In the genomic region with DNA sequence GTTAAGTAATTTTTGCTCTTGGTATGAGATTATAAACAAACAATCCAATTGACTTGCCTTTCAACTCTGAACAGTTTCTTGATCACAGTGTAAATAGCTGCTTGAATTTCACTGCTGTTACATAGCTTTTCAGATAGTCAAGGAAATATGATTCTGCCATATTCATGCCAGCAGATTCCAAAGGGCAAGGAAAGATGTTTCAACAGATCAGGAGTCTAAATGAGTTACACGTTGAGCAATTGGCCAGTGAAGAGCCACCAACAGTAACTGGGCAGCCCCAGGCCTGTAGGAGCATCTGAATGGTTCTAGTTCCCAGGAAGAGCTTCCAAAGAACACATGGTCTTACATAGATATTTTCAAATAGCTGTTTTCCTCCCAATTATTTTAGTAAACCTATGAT, we compare ENCODE assay signal across 17 cellular contexts.
DNase-seq lines count a peak whose midpoint lies in the region; ATAC-seq and TF ChIP-seq lines count a peak whose summit lies in the region.
"Had no signal": no experiment of that assay in that cellular context is flagged by ENCODE, and none has a peak within 500 bp of the region (broad histone marks: within the 10 kb centered on the region; RNA-seq: fewer than 3 reads in every experiment).

No MANE protein-coding gene starts in this region.

- in situ Hi-C loops in HAP-1 (cut with MboI; ENCODE audit: low sequenced_read_pairs), result no loop called here

- no peaks in the 10 kb centered on the region; the same call in none of the 2 replicates for H3K4me1 ChIP-seq in HAP-1
- H3K4me1 ChIP-seq: BE2C, sigmoid colon had no signal

- H3K27me3 Mint-ChIP-seq in HFFc6 (ENCODE audit: insufficient read depth), result no peaks in the 10 kb centered on the region; the same call in 1 of the 2 replicates
- H3K27me3 Mint-ChIP-seq in chondrocyte (ENCODE audit: low read depth), result no peaks in the 10 kb centered on the region

- H3K4me3 ChIP-seq in AG09309 (ENCODE audit: control insufficient read depth, low read depth, low read length), result no peak overlapping the region
- H3K4me3 ChIP-seq in HAP-1, result no peak overlapping the region
- H3K4me3 ChIP-seq: heart left ventricle, sigmoid colon had no signal

- TF ChIP-seq CTCF in AG09309 (IDR thresholded peaks at IDR 0.05; ENCODE audit: control insufficient read depth, insufficient read depth, low read depth, low read length, missing control alignments) (no peak), HFFc6 (IDR thresholded peaks at IDR 0.05) (no peak), chondrocyte (IDR thresholded peaks at IDR 0.05) (no peak)

- H3K27me3 ChIP-seq in HAP-1 (ENCODE audit: low read depth), result no peaks in the 10 kb centered on the region; the same call in 1 of the 2 replicates
- H3K27me3 ChIP-seq: BE2C, heart left ventricle, sigmoid colon had no signal

- H3K9me3 ChIP-seq in HAP-1, result no peaks in the 10 kb centered on the region
- H3K9me3 ChIP-seq: BE2C, heart left ventricle, sigmoid colon had no signal

- no peaks in the 10 kb centered on the region for H3K36me3 ChIP-seq in HAP-1 (replicated peaks)
- H3K36me3 ChIP-seq: BE2C, heart left ventricle, sigmoid colon had no signal

- peaks cover 52% of the 10 kb centered on the region for H3K4me1 Mint-ChIP-seq in HFFc6 (ENCODE audit: low read depth)
- peaks cover 50% of the 10 kb centered on the region for H3K4me1 Mint-ChIP-seq in chondrocyte (ENCODE audit: low read depth)

- H3K36me3 Mint-ChIP-seq in HFFc6 (ENCODE audit: low read depth), result peaks cover 8% of the 10 kb centered on the region
- H3K36me3 Mint-ChIP-seq in chondrocyte (ENCODE audit: low read depth), result no peaks in the 10 kb centered on the region

- H3K4me3 Mint-ChIP-seq in HFFc6 (peak overlapping the region; percentile 3), chondrocyte (ENCODE audit: unreplicated experiment) (no peak overlapping the region)

- DNase-seq in AG09309 (ENCODE audit: low read depth), result peak; percentile 55
- peak; percentile 58 for DNase-seq in HFFc6
- no peak for DNase-seq in chondrocyte (ENCODE audit: low spot score)
- peak; percentile 89 for DNase-seq in myocyte (ENCODE audit: low read depth)
- DNase-seq in HAP-1 (ENCODE audit: low spot score in 2 of 2), result no peak
- DNase-seq: activated CD4-positive, CD25-positive, alpha-beta regulatory T cell; aorta; BE2C; heart left ventricle; NCI-H1417; NCI-H446 treated with DMSO at 0.1 percent for 48 hours; sigmoid colon; stimulated activated CD4-positive, alpha-beta T cell treated with anti-CD3 and anti-CD28 coated beads, Interleukin-2, amount 100 ng/mL, for 48 hours; substantia nigra had no signal

- H3K27ac Mint-ChIP-seq in HFFc6 (peak overlapping the region; percentile 55), chondrocyte (ENCODE audit: unreplicated experiment) (peak overlapping the region; percentile 55)

- no peak for ATAC-seq in GM19023 (IDR thresholded peaks at IDR 0.05; ENCODE audit: unreplicated experiment)
- no peak for ATAC-seq in GM18498 (IDR thresholded peaks at IDR 0.05; ENCODE audit: unreplicated experiment)
- no peak for ATAC-seq in GM18867 (IDR thresholded peaks at IDR 0.05; ENCODE audit: unreplicated experiment)
- ATAC-seq: heart left ventricle had no signal

- H3K9me3 Mint-ChIP-seq in HFFc6 (no peaks in the 10 kb centered on the region; the same call in 1 of the 2 replicates), chondrocyte (ENCODE audit: low read depth) (peaks cover 2% of the 10 kb centered on the region)

Comparison
In these comparisons a context has a peak if more than half of its experiments do, and no peak if none do; other contexts are left out.
1. DNase-seq: peak in AG09309 (single experiment), HFFc6 (single experiment) and myocyte (single experiment); none in chondrocyte (single experiment) and HAP-1 (0 of 2).